ENCODE assay signal across 11 cellular contexts in genomic region chr3:171417813-171418212, GRCh38. TPM values are rescaled to one million over a fixed set of nuclear protein-coding genes. Genes with fewer than 3 reads are reported as not detected.
A peak's percentile ranks its signal among the peaks of the same experiment; 100 is the strongest.
DNase-seq lines count a peak whose midpoint lies in the region; ATAC-seq and TF ChIP-seq lines count a peak whose summit lies in the region.
"Had no signal": no experiment of that assay in that cellular context is flagged by ENCODE, and none has a peak within 500 bp of the region (broad histone marks: within the 10 kb centered on the region; RNA-seq: fewer than 3 reads in every experiment).

No MANE protein-coding gene starts in this region.

- no peaks in the 10 kb centered on the region for H3K36me3 ChIP-seq in psoas muscle (ENCODE audit: insufficient read depth in 1 of 2, low read depth in 1 of 2)
- H3K36me3 ChIP-seq: ovary had no signal

- peak; percentile 18 for DNase-seq in Calu3
- DNase-seq in foreskin fibroblast: peak; percentile 62 to 78
- peak in 1 of 2 donors; percentile 44 for DNase-seq in psoas muscle
- no peak for DNase-seq in DMS153 treated with DMSO at 0.1 percent for 48 hours (lab: John Stamatoyannopoulos, UW; ENCODE audit: unreplicated experiment)
- no peak for DNase-seq in NCI-H2081 (lab: John Stamatoyannopoulos, UW)
- DNase-seq in activated T-helper 1 cell treated with anti-CD3 and anti-CD28 coated beads, Interleukin-12 subunit alpha, Interleukin-12 subunit beta, Interleukin-2, Interleukin-4 antibody, amounts not matched to agents 30 ng/mL and 10 ng/mL and 1 ng/mL, durations not matched to agents 14 hours and 24 hours and 36 hours (ENCODE audit: low spot score): no peak
- DNase-seq: MM.1S, NCI-H524 treated with DMSO at 0.1 percent for 48 hours, ovary had no signal

- ATAC-seq in SK-N-SH treated with all-trans-retinoic acid at 6 μM for 48 hours (peak; percentile 59), psoas muscle (peak; percentile 86 to 91 (median 88)), HG02610 (IDR thresholded peaks at IDR 0.05; ENCODE audit: unreplicated experiment) (no peak)

- peaks cover 42% of the 10 kb centered on the region for H3K4me1 ChIP-seq in psoas muscle

- H3K4me3 Mint-ChIP-seq in Calu3 (ENCODE audit: low read depth, unreplicated experiment): no peak overlapping the region
- no peak overlapping the region for H3K4me3 Mint-ChIP-seq in activated T-helper 1 cell treated with anti-CD3 and anti-CD28 coated beads, Interleukin-12 subunit alpha, Interleukin-12 subunit beta, Interleukin-2, Interleukin-4 antibody, amounts not matched to agents 30 ng/mL and 10 ng/mL and 1 ng/mL, durations not matched to agents 14 hours and 24 hours and 36 hours

- H3K4me1 Mint-ChIP-seq in Calu3 (ENCODE audit: low read depth, unreplicated experiment): peaks cover 14% of the 10 kb centered on the region
- H3K4me1 Mint-ChIP-seq in activated T-helper 1 cell treated with anti-CD3 and anti-CD28 coated beads, Interleukin-12 subunit alpha, Interleukin-12 subunit beta, Interleukin-2, Interleukin-4 antibody, amounts not matched to agents 30 ng/mL and 10 ng/mL and 1 ng/mL, durations not matched to agents 14 hours and 24 hours and 36 hours (ENCODE audit: low read depth): peaks cover 7% of the 10 kb centered on the region

- no peaks in the 10 kb centered on the region for H3K36me3 Mint-ChIP-seq in Calu3 (ENCODE audit: insufficient read depth, unreplicated experiment)
- H3K36me3 Mint-ChIP-seq in activated T-helper 1 cell treated with anti-CD3 and anti-CD28 coated beads, Interleukin-12 subunit alpha, Interleukin-12 subunit beta, Interleukin-2, Interleukin-4 antibody, amounts not matched to agents 30 ng/mL and 10 ng/mL and 1 ng/mL, durations not matched to agents 14 hours and 24 hours and 36 hours (ENCODE audit: low read depth): peaks cover 12% of the 10 kb centered on the region

- no peak overlapping the region for H3K27ac Mint-ChIP-seq in Calu3 (ENCODE audit: unreplicated experiment)
- H3K27ac Mint-ChIP-seq in activated T-helper 1 cell treated with anti-CD3 and anti-CD28 coated beads, Interleukin-12 subunit alpha, Interleukin-12 subunit beta, Interleukin-2, Interleukin-4 antibody, amounts not matched to agents 30 ng/mL and 10 ng/mL and 1 ng/mL, durations not matched to agents 14 hours and 24 hours and 36 hours: no peak overlapping the region

- H3K27ac ChIP-seq in psoas muscle: peak overlapping the region; percentile 72
- H3K27ac ChIP-seq: ovary had no signal

- H3K9me3 ChIP-seq in psoas muscle: no peaks in the 10 kb centered on the region
- H3K9me3 ChIP-seq: ovary had no signal

- H3K4me3 ChIP-seq in foreskin fibroblast (ENCODE audit: low read depth in 1 of 2, low read length in 2 of 2) (no peak overlapping the region), psoas muscle (no peak overlapping the region)
- H3K4me3 ChIP-seq: ovary had no signal

- no peak for TF ChIP-seq CTCF in Calu3 (IDR thresholded peaks at IDR 0.05; ENCODE audit: unreplicated experiment)
- no peak for TF ChIP-seq CTCF in foreskin fibroblast (IDR thresholded peaks at IDR 0.05; ENCODE audit: low read depth, low read length)
- no peak for TF ChIP-seq CTCF in psoas muscle (IDR thresholded peaks at IDR 0.05)

- intact Hi-C loops in Calu3 (cut with micrococcal nuclease; ENCODE audit: unreplicated experiment) (no loop called here), psoas muscle (cut with DNase I) (loop anchor here (5.0 to 10.0 kb wide), 2 partner anchors 39 to 63 kb away; no protein-coding TSS in a partner anchor)
- intact Hi-C loops in activated T-helper 1 cell treated with anti-CD3 and anti-CD28 coated beads, Interleukin-12 subunit alpha, Interleukin-12 subunit beta, Interleukin-2, Interleukin-4 antibody, amounts not matched to agents 30 ng/mL and 10 ng/mL and 1 ng/mL, durations not matched to agents 14 hours and 24 hours and 36 hours (cut with micrococcal nuclease): no loop called here

- 29 to 65% (median 30%) methylated on average over 3 of the region's 3 CpGs for WGBS in psoas muscle, 3 donors

- no TSS peak for BruUV-seq in Calu3 (replicated peaks; lab: Mats Ljungman, UMichigan)

- no peaks in the 10 kb centered on the region for H3K27me3 ChIP-seq in psoas muscle (ENCODE audit: insufficient read depth in 3 of 3, low read length in 2 of 3)
- H3K27me3 ChIP-seq: ovary had no signal

- no peaks in the 10 kb centered on the region for H3K27me3 Mint-ChIP-seq in Calu3 (ENCODE audit: unreplicated experiment)
- H3K27me3 Mint-ChIP-seq in activated T-helper 1 cell treated with anti-CD3 and anti-CD28 coated beads, Interleukin-12 subunit alpha, Interleukin-12 subunit beta, Interleukin-2, Interleukin-4 antibody, amounts not matched to agents 30 ng/mL and 10 ng/mL and 1 ng/mL, durations not matched to agents 14 hours and 24 hours and 36 hours (ENCODE audit: insufficient read depth): no peaks in the 10 kb centered on the region

- no peaks in the 10 kb centered on the region for H3K9me3 Mint-ChIP-seq in Calu3 (ENCODE audit: low read depth, unreplicated experiment)
- no peaks in the 10 kb centered on the region for H3K9me3 Mint-ChIP-seq in activated T-helper 1 cell treated with anti-CD3 and anti-CD28 coated beads, Interleukin-12 subunit alpha, Interleukin-12 subunit beta, Interleukin-2, Interleukin-4 antibody, amounts not matched to agents 30 ng/mL and 10 ng/mL and 1 ng/mL, durations not matched to agents 14 hours and 24 hours and 36 hours

- CTCF ChIA-PET in Calu3 (lab: Charles Lee): interaction anchor here (0.6 to 1.4 kb wide), 2 partner anchors 13 to 1868 kb away, joined by 3 to 7 read pairs; no protein-coding TSS in a partner anchor

TF ChIP-seq in SK-N-SH treated with all-trans-retinoic acid at 6 μM for 48 hours, 23 proteins besides CTCF, POLR2A, EP300 and RAD21:
- no peak for TF ChIP-seq PPARA (CRISPR knock-in tag; IDR thresholded peaks at IDR 0.05; ENCODE audit: borderline replicate concordance)

RNA-seq across cellular contexts. Expression of gene TNIK, which starts 42.4 kb away (rescaled TPM):
- total RNA-seq in Calu3 (2022) (17.6 and 19.7 TPM in 2 replicates), psoas muscle (10 to 100 TPM; 12.5 to 32.4 (median 24.8) TPM)
- polyA plus RNA-seq in psoas muscle: 10 to 100 TPM in 2 of 3 donors, 1 to 10 TPM in 1; 9.9 to 11.0 (median 10.9) TPM
- total RNA-seq in activated T-helper 1 cell treated with anti-CD3 and anti-CD28 coated beads, Interleukin-12 subunit alpha, Interleukin-12 subunit beta, Interleukin-2, Interleukin-4 antibody, amounts not matched to agents 30 ng/mL and 10 ng/mL and 1 ng/mL, durations not matched to agents 14 hours and 24 hours and 36 hours: 21.0 and 21.5 TPM in 2 replicates

Comparison
In these comparisons a context has a peak if more than half of its experiments do, and no peak if none do; other contexts are left out.
1. DNase-seq: peak in Calu3 (single experiment) and foreskin fibroblast (2 of 2); none in DMS153 treated with DMSO at 0.1 percent for 48 hours (single experiment), NCI-H2081 (0 of 2) and activated T-helper 1 cell treated with anti-CD3 and anti-CD28 coated beads, Interleukin-12 subunit alpha, Interleukin-12 subunit beta, Interleukin-2, Interleukin-4 antibody, amounts not matched to agents 30 ng/mL and 10 ng/mL and 1 ng/mL, durations not matched to agents 14 hours and 24 hours and 36 hours (single experiment).
2. intact Hi-C loops: an anchor here in psoas muscle (5.0 to 10.0 kb wide); none called in Calu3 and activated T-helper 1 cell treated with anti-CD3 and anti-CD28 coated beads, Interleukin-12 subunit alpha, Interleukin-12 subunit beta, Interleukin-2, Interleukin-4 antibody, amounts not matched to agents 30 ng/mL and 10 ng/mL and 1 ng/mL, durations not matched to agents 14 hours and 24 hours and 36 hours.